12 cellular contexts compared by ENCODE assay signal in genomic region chr13:35927554-35927953, GRCh38.
DNase-seq lines count a peak whose midpoint lies in the region; ATAC-seq, FAIRE-seq and TF ChIP-seq lines count a peak whose summit lies in the region.
"Had no signal": no experiment of that assay in that cellular context is flagged by ENCODE, and none has a peak within 500 bp of the region (broad histone marks: within the 10 kb centered on the region; RNA-seq: fewer than 3 reads in every experiment).

No MANE protein-coding gene starts in this region.

- CTCF ChIA-PET in A549 (lab: Yijun Ruan, JAX) = interaction anchor here (1.1 kb wide), 1 partner anchor 40 kb away, joined by 3 read pairs; no protein-coding TSS in a partner anchor

- no peak overlapping the region for H4K8ac ChIP-seq in mesenchymal stem cell (ENCODE audit: low read length)

- no peak overlapping the region for H2BK120ac ChIP-seq in mesenchymal stem cell (ENCODE audit: low read depth, low read length)

- no peaks in the 10 kb centered on the region for H3K27me3 ChIP-seq in mesenchymal stem cell (ENCODE audit: control insufficient read depth in 1 of 2, insufficient read depth in 1 of 2, low read length in 2 of 2)

- H3K9ac ChIP-seq in mesenchymal stem cell (ENCODE audit: low read length) = peak overlapping the region; percentile 64

- no peak for TF ChIP-seq RAD21 in A549 (conservative IDR thresholded peaks at IDR 0.05 in 1 of 2, IDR thresholded peaks at IDR 0.05 in 1 of 2)

- no peak overlapping the region for H3K23ac ChIP-seq in mesenchymal stem cell (ENCODE audit: low read length in 2 of 2)

- H3K27ac ChIP-seq in A549 = peak overlapping the region in 1 of 2 experiments; percentile 67; a peak in 3 of 6 replicates
- no peak overlapping the region for H3K27ac ChIP-seq in mesenchymal stem cell (ENCODE audit: low read length, poor library complexity, severe bottlenecking)

- no peak overlapping the region for H2BK5ac ChIP-seq in mesenchymal stem cell (ENCODE audit: low read depth, low read length, poor library complexity, severe bottlenecking)

- POLR2A ChIA-PET in A549 (lab: Yijun Ruan, JAX) = no interaction called here

- TF ChIP-seq CTCF in A549 (IDR thresholded peaks at IDR 0.05) = no peak

- no peak overlapping the region for H2AFZ ChIP-seq in mesenchymal stem cell (ENCODE audit: low read depth, low read length)

- H2BK12ac ChIP-seq in mesenchymal stem cell (ENCODE audit: low read length in 2 of 2) = no peak overlapping the region

- peaks cover 27% of the 10 kb centered on the region for H3K4me1 ChIP-seq in A549
- peaks cover 9% of the 10 kb centered on the region for H3K4me1 ChIP-seq in mesenchymal stem cell (ENCODE audit: control insufficient read depth, insufficient read depth, low read depth, low read length)

- FAIRE-seq in A549 (lab: Jason Lieb, UNC) = no peak
- FAIRE-seq: GM12878 had no signal

- no peak overlapping the region for H3K14ac ChIP-seq in mesenchymal stem cell (ENCODE audit: low read length in 2 of 2)

- no peak overlapping the region for H2BK15ac ChIP-seq in mesenchymal stem cell (ENCODE audit: low read depth, poor library complexity, severe bottlenecking)

- H3K9me3 ChIP-seq in A549 (no peaks in the 10 kb centered on the region; the same call in 2 of the 3 replicates), mesenchymal stem cell (ENCODE audit: control insufficient read depth, low read length) (peaks cover 15% of the 10 kb centered on the region)

- no peaks in the 10 kb centered on the region for H3K79me1 ChIP-seq in mesenchymal stem cell (replicated peaks; ENCODE audit: low read length, poor library complexity, severe bottlenecking)

- ATAC-seq in A549 = peak; percentile 70 to 76
- no peak for ATAC-seq in HG02623 (IDR thresholded peaks at IDR 0.05; ENCODE audit: unreplicated experiment)
- ATAC-seq: GM12878 had no signal

- H2AK5ac ChIP-seq in mesenchymal stem cell (ENCODE audit: low read length, severe bottlenecking) = no peak overlapping the region

- H3K4ac ChIP-seq in mesenchymal stem cell (ENCODE audit: low read depth in 1 of 2, low read length in 2 of 2) = no peak overlapping the region

- TF ChIP-seq POLR2A in A549 (IDR thresholded peaks at IDR 0.05; ENCODE audit: low read length) = no peak

- DNase-seq in A549 (ENCODE audit: low read depth in 1 of 2, low spot score in 1 of 2) (peak; percentile 21 to 50), M059J (ENCODE audit: low read depth) (peak; percentile 94), dermis blood vessel endothelial cell (peak; percentile 14), mesenchymal stem cell (peak; percentile 61), DMS153 treated with DMSO at 0.1 percent for 48 hours (lab: John Stamatoyannopoulos, UW; ENCODE audit: unreplicated experiment) (no peak), NCI-H345 (lab: John Stamatoyannopoulos, UW) (no peak)
- DNase-seq in activated CD8-positive, alpha-beta memory T cell treated with anti-CD3 and anti-CD28 coated beads, Interleukin-2, amount 50 U/mL, for 48 hours = no peak
- DNase-seq: activated CD4-positive, CD25-positive, alpha-beta regulatory T cell; AML-193; NCI-H748 treated with DMSO at 0.1 percent for 48 hours had no signal

- no peak overlapping the region for H3K18ac ChIP-seq in mesenchymal stem cell (ENCODE audit: low read depth in 1 of 2, low read length in 2 of 2)

- H3K4me2 ChIP-seq in A549 (peak overlapping the region; percentile 3; the same call in 2 of the 3 replicates), mesenchymal stem cell (ENCODE audit: low read length, poor library complexity, severe bottlenecking) (no peak overlapping the region)

- H3K4me3 ChIP-seq in A549 (no peak overlapping the region), mesenchymal stem cell (ENCODE audit: insufficient read depth in 1 of 2, low read depth in 1 of 2, low read length in 2 of 2) (no peak overlapping the region)
- H3K4me3 ChIP-seq: GM12878 had no signal

- 22% methylated on average over 3 of the region's 3 CpGs for WGBS in A549 (ENCODE audit: missing lambda C conversion rate)
- 23% methylated on average over 3 of the region's 3 CpGs for whole genome bisulfite sequencing in mesenchymal stem cell

- no peak for TF ChIP-seq EP300 in A549 (IDR thresholded peaks at IDR 0.05)

- H4K91ac ChIP-seq in mesenchymal stem cell (ENCODE audit: low read length) = no peak overlapping the region

- H3K36me3 ChIP-seq in mesenchymal stem cell (ENCODE audit: control insufficient read depth in 1 of 2, insufficient read depth in 2 of 2, low read depth in 1 of 2, low read length in 2 of 2) = peaks cover 0 to 18% of the 10 kb centered on the region in 2 experiments

TF ChIP-seq in A549, 52 proteins besides CTCF, POLR2A, EP300 and RAD21:
- no peak for TF ChIP-seq NFE2L2 (conservative IDR thresholded peaks at IDR 0.05; ENCODE audit: low read length)
- TF ChIP-seq FOSL2 (IDR thresholded peaks at IDR 0.05) = no peak
- no peak for TF ChIP-seq FOSL2 (CRISPR knock-in tag; IDR thresholded peaks at IDR 0.05)
- TF ChIP-seq PBX3 (IDR thresholded peaks at IDR 0.05) = no peak
- no peak for TF ChIP-seq POLR2AphosphoS2 (conservative IDR thresholded peaks at IDR 0.05; ENCODE audit: low read length)
- no peak for TF ChIP-seq NR3C1 (IDR thresholded peaks at IDR 0.05)
- no peak for TF ChIP-seq ESRRA (IDR thresholded peaks at IDR 0.05; ENCODE audit: borderline replicate concordance, low read length)
- TF ChIP-seq EHF (CRISPR knock-in tag; IDR thresholded peaks at IDR 0.05) = no peak
- TF ChIP-seq HES2 (IDR thresholded peaks at IDR 0.05) = no peak
- no peak for TF ChIP-seq RNF2 (IDR thresholded peaks at IDR 0.05; ENCODE audit: borderline replicate concordance, low read depth)
- TF ChIP-seq BHLHE40 (IDR thresholded peaks at IDR 0.05; ENCODE audit: low read depth, low read length) = no peak
- no peak for TF ChIP-seq PHF8 (IDR thresholded peaks at IDR 0.05; ENCODE audit: borderline replicate concordance, low read depth)
- TF ChIP-seq HMGXB4 (CRISPR knock-in tag; IDR thresholded peaks at IDR 0.05; ENCODE audit: borderline replicate concordance) = no peak
- TF ChIP-seq BCL3 (IDR thresholded peaks at IDR 0.05) = no peak
- TF ChIP-seq MAFK (IDR thresholded peaks at IDR 0.05; ENCODE audit: partially characterized antibody) = no peak
- TF ChIP-seq, protein P1, sequence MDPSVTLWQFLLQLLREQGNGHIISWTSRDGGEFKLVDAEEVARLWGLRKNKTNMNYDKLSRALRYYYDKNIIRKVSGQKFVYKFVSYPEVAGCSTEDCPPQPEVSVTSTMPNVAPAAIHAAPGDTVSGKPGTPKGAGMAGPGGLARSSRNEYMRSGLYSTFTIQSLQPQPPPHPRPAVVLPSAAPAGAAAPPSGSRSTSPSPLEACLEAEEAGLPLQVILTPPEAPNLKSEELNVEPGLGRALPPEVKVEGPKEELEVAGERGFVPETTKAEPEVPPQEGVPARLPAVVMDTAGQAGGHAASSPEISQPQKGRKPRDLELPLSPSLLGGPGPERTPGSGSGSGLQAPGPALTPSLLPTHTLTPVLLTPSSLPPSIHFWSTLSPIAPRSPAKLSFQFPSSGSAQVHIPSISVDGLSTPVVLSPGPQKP (IDR thresholded peaks at IDR 0.05; ENCODE audit: low read depth, low read length) = no peak
- no peak for TF ChIP-seq RCOR1 (IDR thresholded peaks at IDR 0.05; ENCODE audit: low read depth, low read length)
- no peak for TF ChIP-seq E2F6 (IDR thresholded peaks at IDR 0.05; ENCODE audit: borderline replicate concordance, low read depth)
- TF ChIP-seq JUN (IDR thresholded peaks at IDR 0.05) = no peak
- TF ChIP-seq RFX5 (IDR thresholded peaks at IDR 0.05) = no peak
TF ChIP-seq in A549: peak in this region for 0.

Comparison
In these comparisons a context has a peak if more than half of its experiments do, and no peak if none do; other contexts are left out.
1. DNase-seq: peak in A549 (2 of 2), M059J (single experiment), dermis blood vessel endothelial cell (single experiment) and mesenchymal stem cell (single experiment); none in DMS153 treated with DMSO at 0.1 percent for 48 hours (single experiment), activated CD8-positive, alpha-beta memory T cell treated with anti-CD3 and anti-CD28 coated beads, Interleukin-2, amount 50 U/mL, for 48 hours (single experiment) and NCI-H345 (single experiment).